ENCODE assay signal across 7 cellular contexts in the genomic region with DNA sequence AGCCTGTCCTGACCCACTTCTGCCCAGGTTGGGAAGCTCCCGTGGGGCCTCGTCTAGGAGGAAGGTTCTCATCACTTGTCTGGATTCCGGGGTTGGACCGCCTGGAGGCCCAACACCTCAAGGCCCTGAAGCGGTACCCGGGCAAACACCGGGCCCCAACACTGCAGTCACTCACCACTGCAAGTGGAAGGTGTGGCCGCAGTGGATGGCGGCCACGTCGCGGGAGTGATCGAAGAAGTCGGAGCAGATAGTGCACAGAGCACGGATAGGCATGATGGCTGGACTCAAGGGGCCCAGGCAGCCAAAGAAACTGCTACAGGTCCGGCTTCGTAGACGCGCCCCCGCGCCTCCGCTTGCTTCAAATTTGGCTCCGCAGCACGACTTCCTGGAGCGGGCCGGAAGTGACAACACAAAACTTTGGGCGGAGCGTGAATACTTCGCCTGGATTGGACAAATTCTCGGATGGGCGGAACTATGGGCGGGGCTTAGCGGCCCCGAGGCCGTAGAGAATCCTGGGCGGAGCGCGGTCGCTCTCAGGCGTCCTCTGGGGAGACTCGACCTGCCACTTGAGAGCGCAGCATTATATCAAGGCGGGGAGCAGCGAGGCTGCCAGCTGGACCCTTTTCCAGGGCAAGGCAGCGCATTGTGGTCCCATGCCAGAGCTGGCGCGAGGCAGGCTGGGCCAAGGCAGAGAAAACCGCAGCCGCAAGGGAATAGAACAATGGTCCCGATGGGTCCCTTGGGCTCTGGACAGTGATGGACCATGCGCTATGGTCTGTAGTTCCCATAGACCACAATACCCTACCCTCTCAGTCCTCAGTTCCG.
DNase-seq lines count a peak whose midpoint lies in the region; ATAC-seq lines count a peak whose summit lies in the region.

A gene with protein sequence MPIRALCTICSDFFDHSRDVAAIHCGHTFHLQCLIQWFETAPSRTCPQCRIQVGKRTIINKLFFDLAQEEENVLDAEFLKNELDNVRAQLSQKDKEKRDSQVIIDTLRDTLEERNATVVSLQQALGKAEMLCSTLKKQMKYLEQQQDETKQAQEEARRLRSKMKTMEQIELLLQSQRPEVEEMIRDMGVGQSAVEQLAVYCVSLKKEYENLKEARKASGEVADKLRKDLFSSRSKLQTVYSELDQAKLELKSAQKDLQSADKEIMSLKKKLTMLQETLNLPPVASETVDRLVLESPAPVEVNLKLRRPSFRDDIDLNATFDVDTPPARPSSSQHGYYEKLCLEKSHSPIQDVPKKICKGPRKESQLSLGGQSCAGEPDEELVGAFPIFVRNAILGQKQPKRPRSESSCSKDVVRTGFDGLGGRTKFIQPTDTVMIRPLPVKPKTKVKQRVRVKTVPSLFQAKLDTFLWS (minus strand): TSS at position 384 of the 825 bp plus-strand sequence. CDS start 111 bp downstream, at position 273.

- ATAC-seq in GM18511 (IDR thresholded peaks at IDR 0.05; ENCODE audit: unreplicated experiment) (peak; percentile 99), HG02981 (IDR thresholded peaks at IDR 0.05; ENCODE audit: unreplicated experiment) (peak; percentile 97)

- peak; percentile 90 for DNase-seq in NCI-H2081 (lab: John Stamatoyannopoulos, UW)
- peak; percentile 92 for DNase-seq in T1000 (lab: John Stamatoyannopoulos, UW)
- DNase-seq in astrocyte of the hippocampus (ENCODE audit: low read depth, low spot score): peak; percentile 97
- DNase-seq in hippocampal formation (lab: John Stamatoyannopoulos, UW): peak; percentile 88 to 89
- peak; percentile 99 for DNase-seq in retina

Comparison
In these comparisons a context has a peak if more than half of its experiments do, and no peak if none do; other contexts are left out.
1. Peak in every context shown above with its lines: DNase-seq and ATAC-seq.